In genomic region chr6:69921066-69921465, GRCh38 we compare ENCODE assay signal across 6 cellular contexts. TPM values are rescaled to one million over a fixed set of nuclear protein-coding genes. Genes with fewer than 3 reads are reported as not detected.
"Had no signal": no experiment of that assay in that cellular context is flagged by ENCODE, and none has a peak within 500 bp of the region (broad histone marks: within the 10 kb centered on the region; RNA-seq: fewer than 3 reads in every experiment).

No MANE protein-coding gene starts in this region.

RNA-seq across cellular contexts. Expression of gene COL19A1, which starts 54.7 kb away (rescaled TPM):
- total RNA-seq: activated CD4-positive, alpha-beta T cell treated with anti-CD3 and anti-CD28 coated beads for 36 hours; activated CD4-positive, alpha-beta T cell treated with anti-CD3 and anti-CD28 coated beads, Interleukin-2, amount 10 ng/mL, durations not matched to agents 7 days and 5 days; activated CD8-positive, alpha-beta T cell treated with anti-CD3 and anti-CD28 coated beads, Interleukin-2, amount 10 ng/mL, durations not matched to agents 7 days and 5 days; ascending aorta; bronchial epithelial cell; WTC11 had no signal
